ENCODE assay signal across 8 cellular contexts in genomic region chr12:63151898-63152700, GRCh38. TPM values are rescaled to one million over a fixed set of nuclear protein-coding genes. Genes with fewer than 3 reads are reported as not detected.
A peak's percentile ranks its signal among the peaks of the same experiment; 100 is the strongest.
DNase-seq lines count a peak whose midpoint lies in the region; ATAC-seq and TF ChIP-seq lines count a peak whose summit lies in the region.

No MANE protein-coding gene starts in this region.

- H3K9me3 ChIP-seq in right atrium auricular region: no peaks in the 10 kb centered on the region

- H3K4me3 ChIP-seq in AG09309 (ENCODE audit: control insufficient read depth, low read depth, low read length) (peak overlapping the region; percentile 5; the same call in 1 of the 2 replicates), right atrium auricular region (peak overlapping the region; percentile 16 to 46), rectal smooth muscle tissue (ENCODE audit: low read length) (peak overlapping the region; percentile 56)

- H3K36me3 ChIP-seq in right atrium auricular region: no peaks in the 10 kb centered on the region
- no peaks in the 10 kb centered on the region for H3K36me3 ChIP-seq in rectal smooth muscle tissue (ENCODE audit: control insufficient read depth, insufficient read depth, low read length)

- in situ Hi-C loops in GM13977 (cut with MboI; ENCODE audit: low pct_unique_long_range_greater_than_20kb, low sequenced_read_pairs, unreplicated experiment): no loop called here

- H3K4me1 ChIP-seq in right atrium auricular region: peaks cover 0 to 28% of the 10 kb centered on the region in 2 donors
- H3K4me1 ChIP-seq in rectal smooth muscle tissue (ENCODE audit: control insufficient read depth, insufficient read depth, low read length): no peaks in the 10 kb centered on the region

- peak; percentile 73 for ATAC-seq in HG03066 (IDR thresholded peaks at IDR 0.05; ENCODE audit: low read depth, unreplicated experiment)

- H3K27me3 ChIP-seq in right atrium auricular region (peaks cover 12 to 22% of the 10 kb centered on the region in 2 donors), rectal smooth muscle tissue (ENCODE audit: control insufficient read depth, insufficient read depth, low read length) (peaks cover 17% of the 10 kb centered on the region)

- no peak overlapping the region for H3K9ac ChIP-seq in rectal smooth muscle tissue (ENCODE audit: low read length)

- DNase-seq in AG09309 (ENCODE audit: low read depth) (no peak), GM13977 (ENCODE audit: low spot score) (peak; percentile 56), NCI-H2171 (lab: John Stamatoyannopoulos, UW) (peak; percentile 54), amniotic epithelial cell (ENCODE audit: low read depth) (peak; percentile 26), right atrium auricular region (ENCODE audit: low spot score) (no peak), mesenteric fat pad (ENCODE audit: low spot score) (no peak)

- H3K27ac ChIP-seq in right atrium auricular region: no peak overlapping the region
- no peak overlapping the region for H3K27ac ChIP-seq in rectal smooth muscle tissue (ENCODE audit: low read depth, low read length)

- peak; percentile 88 for TF ChIP-seq CTCF in AG09309 (IDR thresholded peaks at IDR 0.05; ENCODE audit: control insufficient read depth, insufficient read depth, low read depth, low read length, missing control alignments)
- TF ChIP-seq CTCF in GM13977 (IDR thresholded peaks at IDR 0.05; ENCODE audit: extremely low read depth, insufficient read depth, missing control alignments): peak; percentile 74
- TF ChIP-seq CTCF in right atrium auricular region (IDR thresholded peaks at IDR 0.05): peak; percentile 72 to 90

RNA-seq across cellular contexts. Expression of gene AVPR1A, which starts 1.1 kb away (rescaled TPM):
- total RNA-seq in right atrium auricular region (1 to 10 TPM in 1 of 2 donors, under 1 TPM in 1; 0.43 to 3.4 TPM), mesenteric fat pad (12.1 TPM)

Comparison
In these comparisons a context has a peak if more than half of its experiments do, and no peak if none do; other contexts are left out.
1. DNase-seq: peak in GM13977 (single experiment), NCI-H2171 (single experiment) and amniotic epithelial cell (single experiment); none in AG09309 (single experiment), right atrium auricular region (single experiment) and mesenteric fat pad (single experiment).
2. H3K4me3 ChIP-seq: peak in every context shown above with its lines; median percentile 56 in rectal smooth muscle tissue; 31 in right atrium auricular region; 5 in AG09309.
3. Peak in every context shown above with its lines, with median percentiles within 50 percentile points of each other: CTCF ChIP-seq.